ENCODE assay signal across 9 cellular contexts in the genomic region with DNA sequence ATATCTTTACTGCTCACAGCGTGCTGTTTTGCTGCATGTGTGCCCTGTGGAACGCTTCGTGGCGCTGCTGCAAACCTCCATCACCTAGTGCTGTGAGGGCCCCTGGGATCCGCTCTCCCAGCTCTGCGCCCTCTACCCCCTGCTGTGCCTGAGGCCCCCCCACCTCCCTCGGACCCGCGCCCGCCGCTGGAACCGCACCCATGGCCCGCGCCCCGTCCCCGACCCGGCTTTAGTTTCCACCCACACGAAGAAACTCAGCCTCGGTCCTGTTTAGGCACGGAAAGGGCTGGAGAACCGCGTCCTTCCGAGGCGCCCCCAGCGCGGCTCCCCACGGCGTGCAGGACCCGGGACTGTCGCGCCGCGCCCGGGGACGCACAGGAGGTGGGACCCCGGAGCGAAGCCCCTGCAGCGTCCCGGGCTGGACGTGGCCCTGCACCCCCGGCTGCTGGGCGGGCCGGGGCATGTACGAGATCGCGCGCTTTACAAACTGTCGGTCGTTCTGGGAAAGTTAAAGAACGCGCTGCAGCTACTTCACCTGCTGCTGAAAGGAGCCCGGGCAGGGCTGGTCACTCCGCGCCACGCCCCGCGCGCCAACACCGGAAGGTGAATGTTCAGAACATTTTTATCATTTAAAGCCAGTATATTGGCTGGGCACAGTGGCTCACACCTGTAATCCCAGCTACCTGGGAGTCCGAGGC. TPM values are rescaled to one million over a fixed set of nuclear protein-coding genes. Genes with fewer than 3 reads are reported as not detected.
DNase-seq lines count a peak whose midpoint lies in the region; ATAC-seq and TF ChIP-seq lines count a peak whose summit lies in the region.
"Had no signal": no experiment of that assay in that cellular context is flagged by ENCODE, and none has a peak within 500 bp of the region (broad histone marks: within the 10 kb centered on the region; RNA-seq: fewer than 3 reads in every experiment).

No MANE protein-coding gene starts in this region.

- intact Hi-C loops in Panc1 (cut with micrococcal nuclease; ENCODE audit: unreplicated experiment): no loop called here

- peak; percentile 59 for TF ChIP-seq CTCF in Panc1 (IDR thresholded peaks at IDR 0.05)
- TF ChIP-seq CTCF in foreskin keratinocyte (conservative IDR thresholded peaks at IDR 0.05): peak; percentile 45

- in situ Hi-C loops in Panc1 (cut with HindIII; ENCODE audit: low pct_unique_long_range_greater_than_20kb, low sequenced_read_pairs): no loop called here

- H3K9me3 ChIP-seq in Panc1 (ENCODE audit: control insufficient read depth, insufficient read depth, low read depth, low read length): no peaks in the 10 kb centered on the region

- CTCF ChIA-PET in Panc1 (lab: Charles Lee): interaction anchor here (0.7 kb wide), 1 partner anchor 403 kb away, joined by 5 read pairs; no protein-coding TSS in a partner anchor

- DNase-seq in EH (ENCODE audit: low read depth) (peak; percentile 25), Panc1 (ENCODE audit: low read depth, low spot score) (no peak), foreskin keratinocyte (peak in 1 of 2 donors; percentile 38), retina (peak; percentile 44), T1000 (lab: John Stamatoyannopoulos, UW) (no peak)
- DNase-seq: foreskin melanocyte had no signal

- H3K27ac ChIP-seq in Panc1 (ENCODE audit: low read length) (no peak overlapping the region), foreskin keratinocyte (no peak overlapping the region)

- H3K27me3 ChIP-seq in Panc1 (ENCODE audit: control insufficient read depth, insufficient read depth, low read length): no peaks in the 10 kb centered on the region
- no peaks in the 10 kb centered on the region for H3K27me3 ChIP-seq in foreskin keratinocyte

- no TSS peak for BruUV-seq in Panc1 (replicated peaks; lab: Mats Ljungman, UMichigan)

- ATAC-seq in Panc1: peak; percentile 96
- ATAC-seq in foreskin keratinocyte: peak; percentile 86
- no peak for ATAC-seq in GM18519 (IDR thresholded peaks at IDR 0.05; ENCODE audit: low FRiP score, unreplicated experiment)
- ATAC-seq in HG02938 (IDR thresholded peaks at IDR 0.05; ENCODE audit: unreplicated experiment): no peak
- no peak for ATAC-seq in HG03196 (IDR thresholded peaks at IDR 0.05; ENCODE audit: unreplicated experiment)

- H3K4me3 ChIP-seq in Panc1 (ENCODE audit: low read depth in 2 of 2, low read length in 2 of 2): peak overlapping the region; percentile 51

- H3K36me3 ChIP-seq in Panc1 (ENCODE audit: control insufficient read depth, insufficient read depth, low read length): no peaks in the 10 kb centered on the region

- POLR2A ChIA-PET in Panc1 (lab: Charles Lee): no interaction called here

- H3K4me1 ChIP-seq in Panc1 (ENCODE audit: control insufficient read depth, insufficient read depth, low read length): no peaks in the 10 kb centered on the region
- no peaks in the 10 kb centered on the region for H3K4me1 ChIP-seq in foreskin keratinocyte

RNA-seq across cellular contexts. Expression of a gene that starts 54.3 kb away (rescaled TPM):
- total RNA-seq in Panc1 (2021; ENCODE audit: unreplicated experiment) (32.3 TPM), foreskin keratinocyte (25.8 and 29.3 TPM in 2 replicates)
- 19.0 TPM for polyA plus RNA-seq in Panc1 (2012; ENCODE audit: insufficient read length)
- polyA plus RNA-seq in foreskin keratinocyte: 10.4 and 13.0 TPM in 2 replicates

Comparison
In these comparisons a context has a peak if more than half of its experiments do, and no peak if none do; other contexts are left out.
1. DNase-seq: peak in EH (single experiment) and retina (single experiment); none in Panc1 (single experiment) and T1000 (single experiment).
2. ATAC-seq: peak in Panc1 (single experiment) and foreskin keratinocyte (single experiment); none in GM18519 (single experiment), HG02938 (single experiment) and HG03196 (single experiment).